In genomic region chr2:9842487-9843228, GRCh38 we compare ENCODE assay signal across 8 cellular contexts.
DNase-seq lines count a peak whose midpoint lies in the region; ATAC-seq and TF ChIP-seq lines count a peak whose summit lies in the region.

No MANE protein-coding gene starts in this region.

- no peaks in the 10 kb centered on the region for H3K9me2 ChIP-seq in SU-DHL-6 (replicated peaks; ENCODE audit: insufficient read depth, low read length)

- TF ChIP-seq CTCF in GM12864 (IDR thresholded peaks at IDR 0.05; ENCODE audit: low read depth, low read length, missing control alignments), result no peak
- no peak for TF ChIP-seq CTCF in SU-DHL-6 (IDR thresholded peaks at IDR 0.05; ENCODE audit: insufficient read depth, low read length, poor library complexity, severe bottlenecking)
- TF ChIP-seq CTCF in fibroblast of pulmonary artery (IDR thresholded peaks at IDR 0.05; ENCODE audit: low read length, missing control alignments), result no peak

- no peak for ATAC-seq in GM18868 (IDR thresholded peaks at IDR 0.05; ENCODE audit: unreplicated experiment)

- H3K36me3 ChIP-seq in SU-DHL-6 (ENCODE audit: low read length), result peaks cover 13% of the 10 kb centered on the region; the same call in 1 of the 2 replicates
- peaks cover 6% of the 10 kb centered on the region for H3K36me3 ChIP-seq in rectal smooth muscle tissue (ENCODE audit: control insufficient read depth, insufficient read depth, low read length)

- H3K27ac ChIP-seq in SU-DHL-6 (ENCODE audit: low read depth, low read length) (peak overlapping the region; percentile 83), rectal smooth muscle tissue (ENCODE audit: low read depth, low read length) (peak overlapping the region; percentile 67)

- no peaks in the 10 kb centered on the region for H3K9me3 ChIP-seq in SU-DHL-6 (ENCODE audit: insufficient read depth, low read length)

- H3K27me3 ChIP-seq in SU-DHL-6 (ENCODE audit: low read length) (no peaks in the 10 kb centered on the region), rectal smooth muscle tissue (ENCODE audit: control insufficient read depth, insufficient read depth, low read length) (no peaks in the 10 kb centered on the region)

- no peaks in the 10 kb centered on the region for H3K4me1 ChIP-seq in rectal smooth muscle tissue (ENCODE audit: control insufficient read depth, insufficient read depth, low read length)

- H3F3A ChIP-seq in SU-DHL-6 (ENCODE audit: insufficient read depth), result peaks cover 16% of the 10 kb centered on the region

- DNase-seq in GM12864 (ENCODE audit: low read depth), result no peak
- no peak for DNase-seq in fibroblast of pulmonary artery (ENCODE audit: low read depth)
- no peak for DNase-seq in DMS79 (lab: John Stamatoyannopoulos, UW)
- DNase-seq in NCI-H2107 treated with DMSO at 0.1 percent for 48 hours (lab: John Stamatoyannopoulos, UW; ENCODE audit: unreplicated experiment), result no peak
- no peak for DNase-seq in SW480 (ENCODE audit: low spot score)

- peaks cover 40% of the 10 kb centered on the region for H3K79me2 ChIP-seq in SU-DHL-6 (ENCODE audit: insufficient read depth, low read length)

- H2AFZ ChIP-seq in SU-DHL-6 (ENCODE audit: low read depth, low read length, severe bottlenecking), result peak overlapping the region; percentile 85

- H3K4me3 ChIP-seq in GM12864 (ENCODE audit: low read depth, low read length) (peak overlapping the region; percentile 63), SU-DHL-6 (ENCODE audit: insufficient read depth, low read length, poor library complexity, severe bottlenecking) (peak overlapping the region; percentile 89), fibroblast of pulmonary artery (replicated peaks; ENCODE audit: low read depth, low read length) (peak overlapping the region; percentile 88), rectal smooth muscle tissue (ENCODE audit: low read length) (peak overlapping the region; percentile 80)

- peak overlapping the region; percentile 88 for H3K4me2 ChIP-seq in SU-DHL-6 (ENCODE audit: low read depth, low read length, poor library complexity, severe bottlenecking)

- H4K20me1 ChIP-seq in SU-DHL-6 (ENCODE audit: low read depth, low read length), result peaks cover 5% of the 10 kb centered on the region; the same call in 1 of the 2 replicates

- peak overlapping the region; percentile 74 for H3K9ac ChIP-seq in SU-DHL-6 (ENCODE audit: low read length)
- peak overlapping the region; percentile 75 for H3K9ac ChIP-seq in rectal smooth muscle tissue (ENCODE audit: low read length)
